Comparison of ENCODE assay signal across 1 cellular context in the genomic region with DNA sequence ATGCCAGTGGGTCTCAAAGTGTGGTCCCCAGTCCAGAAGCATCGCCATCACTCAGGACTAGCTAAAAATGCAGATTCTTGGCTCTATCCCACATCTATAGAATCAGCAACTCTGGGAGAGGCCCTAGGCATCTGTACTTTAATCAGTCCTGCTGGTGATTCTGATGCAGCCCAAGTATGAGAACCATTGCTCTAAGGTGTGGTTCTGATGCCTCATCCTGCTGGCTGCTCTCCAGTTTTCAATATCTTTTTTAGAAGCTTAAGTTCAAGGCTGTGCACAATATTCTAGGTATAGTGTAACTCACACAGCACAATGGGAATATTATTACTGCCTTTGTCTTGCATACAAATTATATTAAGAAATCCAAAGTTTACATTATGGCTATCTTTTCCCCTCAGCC.
TF ChIP-seq lines count a peak whose summit lies in the region.

No MANE protein-coding gene starts in this region.

TF ChIP-seq in H1, 55 proteins besides CTCF, POLR2A, EP300 and RAD21:
- TF ChIP-seq TEAD4 (IDR thresholded peaks at IDR 0.05; ENCODE audit: low read depth, low read length) (no peak), SP4 (IDR thresholded peaks at IDR 0.05; ENCODE audit: low read length) (no peak), HDAC6 (IDR thresholded peaks at IDR 0.05; ENCODE audit: low read depth, low read length) (no peak), SUZ12 (IDR thresholded peaks at IDR 0.05; ENCODE audit: low read length) (no peak), JUN (IDR thresholded peaks at IDR 0.05; ENCODE audit: low read depth, low read length) (no peak), EGR1 (IDR thresholded peaks at IDR 0.05; ENCODE audit: borderline replicate concordance, low read depth, low read length) (no peak)
- TF ChIP-seq, protein P1, sequence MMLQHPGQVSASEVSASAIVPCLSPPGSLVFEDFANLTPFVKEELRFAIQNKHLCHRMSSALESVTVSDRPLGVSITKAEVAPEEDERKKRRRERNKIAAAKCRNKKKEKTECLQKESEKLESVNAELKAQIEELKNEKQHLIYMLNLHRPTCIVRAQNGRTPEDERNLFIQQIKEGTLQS (IDR thresholded peaks at IDR 0.05; ENCODE audit: insufficient read depth, low read depth, low read length), result no peak
